Comparison of ENCODE assay signal across 26 cellular contexts in genomic region chr15:70269331-70269911, GRCh38.
DNase-seq lines count a peak whose midpoint lies in the region; ATAC-seq, FAIRE-seq and TF ChIP-seq lines count a peak whose summit lies in the region.
"Had no signal": no experiment of that assay in that cellular context is flagged by ENCODE, and none has a peak within 500 bp of the region (broad histone marks: within the 10 kb centered on the region; RNA-seq: fewer than 3 reads in every experiment).

No MANE protein-coding gene starts in this region.

- H3F3A ChIP-seq in PC-9 (ENCODE audit: insufficient read depth, low read depth) = peaks cover 50% of the 10 kb centered on the region

- H3K36me3 Mint-ChIP-seq in activated naive CD8-positive, alpha-beta T cell treated with anti-CD3 and anti-CD28 coated beads for 36 hours = no peaks in the 10 kb centered on the region
- no peaks in the 10 kb centered on the region for H3K36me3 Mint-ChIP-seq in activated naive CD8-positive, alpha-beta T cell treated with anti-CD3 and anti-CD28 coated beads, Interleukin-2, amount 50 U/mL, for 24 hours (ENCODE audit: low read depth)
- H3K36me3 Mint-ChIP-seq in nephron (ENCODE audit: low read depth) = no peaks in the 10 kb centered on the region
- no peaks in the 10 kb centered on the region for H3K36me3 Mint-ChIP-seq in activated CD4-positive, alpha-beta T cell treated with anti-CD3 and anti-CD28 coated beads for 36 hours (ENCODE audit: low read depth)
- H3K36me3 Mint-ChIP-seq: mesothelial cell of epicardium, type B pancreatic cell had no signal

- no peak overlapping the region for H3K4me3 ChIP-seq in PC-9
- H3K4me3 ChIP-seq: ascending aorta, dorsolateral prefrontal cortex, left lung had no signal

- intact Hi-C loops in PC-9 (cut with micrococcal nuclease; ENCODE audit: unreplicated experiment) = loop anchor here (1.0 kb wide), 2 partner anchors 194 to 223 kb away; no protein-coding TSS in a partner anchor
- intact Hi-C loops in activated CD4-positive, alpha-beta T cell treated with anti-CD3 and anti-CD28 coated beads for 36 hours (cut with DNase I, micrococcal nuclease) = loop anchor here in 1 of 2 experiments (10.0 kb wide), 1 partner anchor 515 kb away; no protein-coding TSS in a partner anchor

- peaks cover 10% of the 10 kb centered on the region for H3K27me3 Mint-ChIP-seq in activated naive CD8-positive, alpha-beta T cell treated with anti-CD3 and anti-CD28 coated beads for 36 hours
- H3K27me3 Mint-ChIP-seq in activated naive CD8-positive, alpha-beta T cell treated with anti-CD3 and anti-CD28 coated beads, Interleukin-2, amount 50 U/mL, for 24 hours = peaks cover 18% of the 10 kb centered on the region
- peaks cover 57% of the 10 kb centered on the region for H3K27me3 Mint-ChIP-seq in nephron (ENCODE audit: low read depth)
- H3K27me3 Mint-ChIP-seq in activated CD4-positive, alpha-beta T cell treated with anti-CD3 and anti-CD28 coated beads for 36 hours = peaks cover 15% of the 10 kb centered on the region

- DNase-seq in activated naive CD8-positive, alpha-beta T cell treated with anti-CD3 and anti-CD28 coated beads for 36 hours = no peak
- DNase-seq in activated naive CD8-positive, alpha-beta T cell treated with anti-CD3 and anti-CD28 coated beads, Interleukin-2, amount 50 U/mL, for 24 hours = no peak
- peak in 1 of 2 experiments; percentile 39 for DNase-seq in PC-9
- DNase-seq in urothelium cell line (ENCODE audit: low spot score) = no peak
- DNase-seq in H4 (ENCODE audit: low spot score) = no peak
- no peak for DNase-seq in activated CD4-positive, alpha-beta T cell treated with anti-CD3 and anti-CD28 coated beads for 36 hours
- DNase-seq: activated CD4-positive, CD25-positive, alpha-beta regulatory T cell treated with anti-CD3 and anti-CD28 coated beads, Interleukin-2, amount 50 U/mL, for 72 hours; activated CD8-positive, alpha-beta memory T cell treated with anti-CD3 and anti-CD28 coated beads for 24 hours; activated T-cell treated with anti-CD3 and anti-CD28 coated beads, Interleukin-2, amount 50 U/mL, for 48 hours; dorsolateral prefrontal cortex; GF-D8; HCEC 1CT; left lung; MM.1S; NCI-H1436; stimulated activated CD4-positive, alpha-beta T cell treated with anti-CD3 and anti-CD28 coated beads, Interleukin-4, amount 100 ng/mL, for 24 hours; stimulated activated naive CD8-positive, alpha-beta T cell treated with anti-CD3 and anti-CD28 coated beads, Interleukin-15, amount 100 ng/mL, for 72 hours had no signal

- H3K9me3 Mint-ChIP-seq in activated naive CD8-positive, alpha-beta T cell treated with anti-CD3 and anti-CD28 coated beads for 36 hours = no peaks in the 10 kb centered on the region
- no peaks in the 10 kb centered on the region for H3K9me3 Mint-ChIP-seq in activated naive CD8-positive, alpha-beta T cell treated with anti-CD3 and anti-CD28 coated beads, Interleukin-2, amount 50 U/mL, for 24 hours
- no peaks in the 10 kb centered on the region for H3K9me3 Mint-ChIP-seq in nephron
- no peaks in the 10 kb centered on the region for H3K9me3 Mint-ChIP-seq in activated CD4-positive, alpha-beta T cell treated with anti-CD3 and anti-CD28 coated beads for 36 hours (ENCODE audit: low read depth)
- H3K9me3 Mint-ChIP-seq: activated naive CD4-positive, alpha-beta T cell treated with anti-CD3 and anti-CD28 coated beads for 36 hours; central memory CD8-positive, alpha-beta T cell; mesothelial cell of epicardium; stimulated activated naive CD8-positive, alpha-beta T cell treated with anti-CD3 and anti-CD28 coated beads, Interleukin-15, amount 100 ng/mL, for 72 hours; type B pancreatic cell had no signal

- H3K9me2 ChIP-seq in PC-9 (ENCODE audit: insufficient read depth) = no peaks in the 10 kb centered on the region

- H3K4me1 ChIP-seq in PC-9 (replicated peaks; ENCODE audit: insufficient read depth) = peaks cover 73% of the 10 kb centered on the region

- H3K36me3 ChIP-seq in PC-9 (ENCODE audit: low read depth) = no peaks in the 10 kb centered on the region
- H3K36me3 ChIP-seq: ascending aorta, left lung, neutrophil had no signal

- no peaks in the 10 kb centered on the region for H4K20me1 ChIP-seq in PC-9 (ENCODE audit: insufficient read depth)

- POLR2A ChIA-PET in PC-9 (lab: Charles Lee; ENCODE audit: unreplicated experiment) = no interaction called here
- POLR2A ChIA-PET in activated CD4-positive, alpha-beta T cell treated with anti-CD3 and anti-CD28 coated beads for 36 hours (lab: Charles Lee) = interaction anchor here (0.8 kb wide), 1 partner anchor 142 kb away, joined by 3 read pairs; no protein-coding TSS in a partner anchor

- H3K4me1 Mint-ChIP-seq in activated naive CD8-positive, alpha-beta T cell treated with anti-CD3 and anti-CD28 coated beads for 36 hours = peaks cover 58% of the 10 kb centered on the region
- peaks cover 80% of the 10 kb centered on the region for H3K4me1 Mint-ChIP-seq in activated naive CD8-positive, alpha-beta T cell treated with anti-CD3 and anti-CD28 coated beads, Interleukin-2, amount 50 U/mL, for 24 hours
- peaks cover 64% of the 10 kb centered on the region for H3K4me1 Mint-ChIP-seq in nephron
- H3K4me1 Mint-ChIP-seq in activated CD4-positive, alpha-beta T cell treated with anti-CD3 and anti-CD28 coated beads for 36 hours = peaks cover 49% of the 10 kb centered on the region

- CTCF ChIA-PET in PC-9 (lab: Charles Lee) = interaction anchor here (0.9 to 1.3 kb wide), 2 partner anchors 194 to 239 kb away, joined by 3 to 4 read pairs; no protein-coding TSS in a partner anchor
- CTCF ChIA-PET in activated CD4-positive, alpha-beta T cell treated with anti-CD3 and anti-CD28 coated beads for 36 hours (lab: Charles Lee) = interaction anchor here (0.6 to 1.1 kb wide), 2 partner anchors 10 to 181 kb away, joined by 3 read pairs; no protein-coding TSS in a partner anchor

- no peak overlapping the region for H2AFZ ChIP-seq in PC-9

- H3K27me3 ChIP-seq in PC-9 (ENCODE audit: insufficient read depth, low read depth) = no peaks in the 10 kb centered on the region
- H3K27me3 ChIP-seq: ascending aorta, left lung had no signal

- peak overlapping the region; percentile 5 for H3K27ac Mint-ChIP-seq in activated naive CD8-positive, alpha-beta T cell treated with anti-CD3 and anti-CD28 coated beads for 36 hours
- H3K27ac Mint-ChIP-seq in activated naive CD8-positive, alpha-beta T cell treated with anti-CD3 and anti-CD28 coated beads, Interleukin-2, amount 50 U/mL, for 24 hours = no peak overlapping the region
- H3K27ac Mint-ChIP-seq in nephron = peak overlapping the region; percentile 9 to 45 (median 42)
- no peak overlapping the region for H3K27ac Mint-ChIP-seq in activated CD4-positive, alpha-beta T cell treated with anti-CD3 and anti-CD28 coated beads for 36 hours
- H3K27ac Mint-ChIP-seq: activated naive CD4-positive, alpha-beta T cell treated with anti-CD3 and anti-CD28 coated beads for 36 hours; mesothelial cell of epicardium; type B pancreatic cell had no signal

- no TSS peak for BruUV-seq in PC-9 (replicated peaks; lab: Mats Ljungman, UMichigan)

- H3K79me2 ChIP-seq in PC-9 (ENCODE audit: low read depth) = no peaks in the 10 kb centered on the region

- no peak overlapping the region for H3K4me3 Mint-ChIP-seq in activated naive CD8-positive, alpha-beta T cell treated with anti-CD3 and anti-CD28 coated beads for 36 hours
- no peak overlapping the region for H3K4me3 Mint-ChIP-seq in activated naive CD8-positive, alpha-beta T cell treated with anti-CD3 and anti-CD28 coated beads, Interleukin-2, amount 50 U/mL, for 24 hours
- H3K4me3 Mint-ChIP-seq in nephron = peak overlapping the region in 1 of 3 experiments; percentile 8
- no peak overlapping the region for H3K4me3 Mint-ChIP-seq in activated CD4-positive, alpha-beta T cell treated with anti-CD3 and anti-CD28 coated beads for 36 hours
- H3K4me3 Mint-ChIP-seq: activated naive CD4-positive, alpha-beta T cell treated with anti-CD3 and anti-CD28 coated beads for 36 hours; central memory CD8-positive, alpha-beta T cell; mesothelial cell of epicardium; type B pancreatic cell had no signal

- peak overlapping the region; percentile 53 for H3K4me2 ChIP-seq in PC-9

- peak; percentile 77 for FAIRE-seq in urothelium cell line (lab: Jason Lieb, UNC)

- no peaks in the 10 kb centered on the region for H3K9me3 ChIP-seq in PC-9 (ENCODE audit: insufficient read depth, low read depth)
- H3K9me3 ChIP-seq: ascending aorta, left lung, neutrophil had no signal

- TF ChIP-seq CTCF in PC-9 (conservative IDR thresholded peaks at IDR 0.05) (no peak), nephron (IDR thresholded peaks at IDR 0.05; ENCODE audit: unreplicated experiment in 3 of 3) (no peak)

- H3K27ac ChIP-seq in PC-9 = peak overlapping the region; percentile 66
- H3K27ac ChIP-seq: C4-2B, neutrophil had no signal

- ATAC-seq in activated naive CD8-positive, alpha-beta T cell treated with anti-CD3 and anti-CD28 coated beads, Interleukin-2, amount 50 U/mL, for 24 hours = no peak
- no peak for ATAC-seq in activated CD4-positive, alpha-beta T cell treated with anti-CD3 and anti-CD28 coated beads for 36 hours
- no peak for ATAC-seq in HG03354 (IDR thresholded peaks at IDR 0.05; ENCODE audit: poor library complexity, severe bottlenecking, unreplicated experiment)
- ATAC-seq: left lung had no signal

Comparison
In these comparisons a context has a peak if more than half of its experiments do, and no peak if none do; other contexts are left out.
1. H3K27ac Mint-ChIP-seq: peak in activated naive CD8-positive, alpha-beta T cell treated with anti-CD3 and anti-CD28 coated beads for 36 hours (single experiment) and nephron (3 of 3); none in activated naive CD8-positive, alpha-beta T cell treated with anti-CD3 and anti-CD28 coated beads, Interleukin-2, amount 50 U/mL, for 24 hours (single experiment) and activated CD4-positive, alpha-beta T cell treated with anti-CD3 and anti-CD28 coated beads for 36 hours (single experiment).